7 cellular contexts compared by ENCODE assay signal in genomic region chr7:150835702-150836280, GRCh38. TPM values are rescaled to one million over a fixed set of nuclear protein-coding genes. Genes with fewer than 3 reads are reported as not detected.
"Had no signal": no experiment of that assay in that cellular context is flagged by ENCODE, and none has a peak within 500 bp of the region (broad histone marks: within the 10 kb centered on the region; RNA-seq: fewer than 3 reads in every experiment).

No MANE protein-coding gene starts in this region.

- ATAC-seq: GM23338, HepG2 had no signal

- H3K27ac ChIP-seq: HL-60 had no signal

- DNase-seq: H9, HCEC 1CT had no signal

- H3K4me3 ChIP-seq: GM23338 had no signal

RNA-seq across cellular contexts. Expression of gene AOC1, which starts 16.5 kb away (rescaled TPM):
- total RNA-seq: GM23338, HepG2, HT1080 had no signal
- polyA plus RNA-seq: GM23338, HepG2 had no signal

RNA-seq across cellular contexts. Expression of gene TMEM176A, which starts 35.2 kb away (rescaled TPM):
- total RNA-seq: GM23338, H9, HepG2, HT1080 had no signal
- polyA plus RNA-seq: HepG2, IgD-negative memory B cell had no signal

RNA-seq across cellular contexts. Expression of gene TMEM176B, which starts 35.6 kb away (rescaled TPM):
- total RNA-seq: HepG2, HT1080 had no signal
- polyA plus RNA-seq: HepG2 had no signal
